In the genomic region with DNA sequence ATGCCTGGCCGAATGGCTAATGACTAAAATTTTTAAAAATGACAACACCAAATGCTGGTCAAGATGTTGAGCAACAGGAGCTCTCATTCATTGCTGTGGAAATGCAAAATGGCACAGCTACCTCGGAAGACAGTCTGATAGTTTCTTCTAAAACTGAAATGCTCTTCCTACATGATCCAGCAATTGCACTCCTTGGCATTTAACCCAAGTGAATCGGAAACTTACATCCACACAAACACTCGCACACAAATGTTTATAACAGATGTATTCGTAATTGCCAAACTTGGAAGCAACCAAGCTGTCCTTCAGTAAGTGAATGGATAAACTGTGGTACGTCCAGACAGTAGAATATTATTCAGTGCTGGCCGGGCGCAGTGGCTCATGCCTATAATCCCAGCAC, we compare ENCODE assay signal across 21 cellular contexts. TPM values are rescaled to one million over a fixed set of nuclear protein-coding genes. Genes with fewer than 3 reads are reported as not detected.
DNase-seq lines count a peak whose midpoint lies in the region; FAIRE-seq and TF ChIP-seq lines count a peak whose summit lies in the region.
"Had no signal": no experiment of that assay in that cellular context is flagged by ENCODE, and none has a peak within 500 bp of the region (broad histone marks: within the 10 kb centered on the region; RNA-seq: fewer than 3 reads in every experiment).

No MANE protein-coding gene starts in this region.

- no peak overlapping the region for H2BK120ac ChIP-seq in trophoblast cell (ENCODE audit: insufficient read depth, low read length, poor library complexity)

- H3K9me3 ChIP-seq in SU-DHL-6 (ENCODE audit: insufficient read depth, low read length) (no peaks in the 10 kb centered on the region), trophoblast cell (ENCODE audit: insufficient read depth, low read depth, low read length) (no peaks in the 10 kb centered on the region)
- H3K9me3 ChIP-seq: BE2C; BLaER1 treated with 17β-estradiol and CSF1 and Interleukin-3, amounts not matched to agents 10 nM and 100 nM; HAP-1 had no signal

- H2BK5ac ChIP-seq in trophoblast cell (ENCODE audit: low read depth, low read length, poor library complexity) = no peak overlapping the region

- DNase-seq in HTR-8/SVneo (ENCODE audit: insufficient read length, low spot score) (no peak), trophoblast cell (peak; percentile 44 to 69), kidney tubule cell (ENCODE audit: low spot score) (no peak), AG20443 (ENCODE audit: low spot score) (no peak), T-helper 1 cell (no peak)
- DNase-seq: BE2C; CD4-positive, alpha-beta T cell; CD8-positive, alpha-beta memory T cell; DMS 273 treated with DMSO at 0.1 percent for 48 hours; DMS79; EL; GDM1; GOT3; HFFc6 had no signal

- H3K79me2 ChIP-seq in SU-DHL-6 (ENCODE audit: insufficient read depth, low read length) (no peaks in the 10 kb centered on the region), trophoblast cell (ENCODE audit: control insufficient read depth, insufficient read depth, low read length, poor library complexity) (no peaks in the 10 kb centered on the region)

- H3K4me3 ChIP-seq in SU-DHL-6 (ENCODE audit: insufficient read depth, low read length, poor library complexity, severe bottlenecking) (no peak overlapping the region), trophoblast cell (ENCODE audit: low read depth, low read length) (no peak overlapping the region)
- H3K4me3 ChIP-seq: BLaER1 treated with 17β-estradiol and CSF1 and Interleukin-3, amounts not matched to agents 10 nM and 100 nM; HAP-1 had no signal

- no peaks in the 10 kb centered on the region for H3K9me2 ChIP-seq in SU-DHL-6 (replicated peaks; ENCODE audit: insufficient read depth, low read length)

- H3K27me3 ChIP-seq in SU-DHL-6 (ENCODE audit: low read length) (no peaks in the 10 kb centered on the region), trophoblast cell (ENCODE audit: insufficient read depth, low read length) (no peaks in the 10 kb centered on the region)
- H3K27me3 ChIP-seq: BE2C; BLaER1 treated with 17β-estradiol and CSF1 and Interleukin-3, amounts not matched to agents 10 nM and 100 nM had no signal

- H2AK5ac ChIP-seq in trophoblast cell (ENCODE audit: low read length) = no peak overlapping the region

- H4K91ac ChIP-seq in trophoblast cell (ENCODE audit: low read depth, low read length) = no peak overlapping the region

- peaks cover 12% of the 10 kb centered on the region for H3K79me1 ChIP-seq in trophoblast cell (ENCODE audit: low read length)

- H3K4ac ChIP-seq in trophoblast cell (ENCODE audit: low read depth, low read length) = no peak overlapping the region

- peak overlapping the region; percentile 50 for H3K27ac ChIP-seq in SU-DHL-6 (ENCODE audit: low read depth, low read length)
- no peak overlapping the region for H3K27ac ChIP-seq in trophoblast cell (ENCODE audit: low read depth, low read length)
- H3K27ac ChIP-seq: BLaER1 treated with 17β-estradiol and CSF1 and Interleukin-3, amounts not matched to agents 10 nM and 100 nM had no signal

- H3K18ac ChIP-seq in trophoblast cell (ENCODE audit: low read length) = no peak overlapping the region

- no peak overlapping the region for H3K23ac ChIP-seq in trophoblast cell (ENCODE audit: low read length)

- H2AFZ ChIP-seq in SU-DHL-6 (ENCODE audit: low read depth, low read length, severe bottlenecking) = no peak overlapping the region
- no peak overlapping the region for H2AFZ ChIP-seq in trophoblast cell (ENCODE audit: insufficient read depth, low read length, poor library complexity)

- H3K4me2 ChIP-seq in SU-DHL-6 (ENCODE audit: low read depth, low read length, poor library complexity, severe bottlenecking) (no peak overlapping the region), trophoblast cell (ENCODE audit: low read length) (no peak overlapping the region)
- H3K4me2 ChIP-seq: BLaER1 treated with 17β-estradiol and CSF1 and Interleukin-3, amounts not matched to agents 10 nM and 100 nM had no signal

- peaks cover 52% of the 10 kb centered on the region for H3F3A ChIP-seq in SU-DHL-6 (ENCODE audit: insufficient read depth)

- H3K4me1 ChIP-seq in trophoblast cell (ENCODE audit: control insufficient read depth in 1 of 2, insufficient read depth in 2 of 2, low read length in 2 of 2) = peaks cover 3 to 7% of the 10 kb centered on the region in 2 experiments
- H3K4me1 ChIP-seq: BE2C, HAP-1 had no signal

- H3K9ac ChIP-seq in SU-DHL-6 (ENCODE audit: low read length) (no peak overlapping the region), trophoblast cell (ENCODE audit: low read length) (no peak overlapping the region)
- H3K9ac ChIP-seq: BLaER1 treated with 17β-estradiol and CSF1 and Interleukin-3, amounts not matched to agents 10 nM and 100 nM had no signal

- no peak overlapping the region for H4K8ac ChIP-seq in trophoblast cell (ENCODE audit: low read depth, low read length)

- no peaks in the 10 kb centered on the region for H4K20me1 ChIP-seq in SU-DHL-6 (ENCODE audit: low read depth, low read length)
- H4K20me1 ChIP-seq: BLaER1 treated with 17β-estradiol and CSF1 and Interleukin-3, amounts not matched to agents 10 nM and 100 nM had no signal

- H4K12ac ChIP-seq in trophoblast cell (ENCODE audit: low read depth, low read length) = no peak overlapping the region

- H3K36me3 ChIP-seq in SU-DHL-6 (ENCODE audit: low read length) (no peaks in the 10 kb centered on the region), trophoblast cell (ENCODE audit: control insufficient read depth in 1 of 2, insufficient read depth in 2 of 2, low read length in 2 of 2) (no peaks in the 10 kb centered on the region)
- H3K36me3 ChIP-seq: BE2C; BLaER1 treated with 17β-estradiol and CSF1 and Interleukin-3, amounts not matched to agents 10 nM and 100 nM; HAP-1 had no signal

- FAIRE-seq in HTR-8/SVneo (lab: Jason Lieb, UNC) = peak; percentile 33
- FAIRE-seq: D721Med, GM12891, GM18507, H54 had no signal

- H2BK12ac ChIP-seq in trophoblast cell (ENCODE audit: low read length) = no peak overlapping the region

- H3K14ac ChIP-seq in trophoblast cell (ENCODE audit: low read length) = no peak overlapping the region

- WGBS in trophoblast cell (ENCODE audit: extremely low coverage, insufficient coverage, insufficient read length) = no CpG with 5 or more reads among the region's 8 CpGs

- no peak for TF ChIP-seq CTCF in SU-DHL-6 (IDR thresholded peaks at IDR 0.05; ENCODE audit: insufficient read depth, low read length, poor library complexity, severe bottlenecking)

RNA-seq across cellular contexts. Expression of gene NCOA3, which starts 56.4 kb away (rescaled TPM):
- polyA plus RNA-seq in trophoblast cell (2013) = 189 and 191 TPM in 2 replicates

Comparison
In these comparisons a context has a peak if more than half of its experiments do, and no peak if none do; other contexts are left out.
1. DNase-seq: peak in trophoblast cell (2 of 2); none in HTR-8/SVneo (single experiment), kidney tubule cell (single experiment), AG20443 (single experiment) and T-helper 1 cell (0 of 5).